8 cellular contexts compared by ENCODE assay signal in the genomic region with DNA sequence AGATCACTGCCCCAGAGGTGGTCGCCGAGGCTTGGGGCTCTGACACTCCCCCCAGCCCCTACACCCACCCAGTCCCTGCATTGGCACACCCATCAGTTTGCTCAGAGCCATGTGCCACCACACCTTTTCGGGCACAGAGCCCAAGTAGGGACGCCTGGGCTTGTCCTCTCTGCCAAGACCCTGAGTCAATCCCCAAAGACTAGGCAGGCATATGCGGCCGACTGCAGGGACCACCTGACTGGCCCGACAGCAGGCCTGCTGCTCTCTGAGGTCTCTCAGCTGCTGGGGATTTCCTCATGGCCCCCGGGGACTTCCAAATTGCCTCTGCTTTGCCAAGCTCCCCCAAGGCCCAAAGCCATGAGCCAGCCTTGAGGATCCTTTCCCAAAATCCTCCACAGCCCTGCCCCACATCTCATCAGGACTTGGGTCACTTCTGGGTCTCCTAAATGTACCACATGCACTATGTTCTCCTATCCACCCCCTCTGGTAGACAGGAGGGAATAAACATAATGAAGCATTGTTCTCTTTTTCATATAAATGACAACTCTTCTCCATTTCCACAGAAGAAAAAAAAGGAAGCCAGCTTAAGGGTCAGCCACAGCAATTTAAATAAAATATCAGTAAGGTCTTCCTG. TPM values are rescaled to one million over a fixed set of nuclear protein-coding genes. Genes with fewer than 3 reads are reported as not detected.
DNase-seq lines count a peak whose midpoint lies in the region; ATAC-seq and TF ChIP-seq lines count a peak whose summit lies in the region.

No MANE protein-coding gene starts in this region.

- peak overlapping the region; percentile 75 to 90 (median 80) for H3K4me3 Mint-ChIP-seq in CD8-positive, alpha-beta memory T cell
- H3K4me3 Mint-ChIP-seq in HFFc6 = peak overlapping the region; percentile 78
- H3K4me3 Mint-ChIP-seq in activated T-helper 2 cell treated with anti-CD3 and anti-CD28 coated beads, Interferon-gamma antibody, Interleukin-2, Interleukin-4, amounts not matched to agents 10 μg/mL and 5 μg/mL and 100 μg/mL, durations not matched to agents 14 hours and 24 hours and 36 hours (ENCODE audit: low read depth) = peak overlapping the region; percentile 72
- peak overlapping the region; percentile 79 to 88 (median 84) for H3K4me3 Mint-ChIP-seq in immature natural killer cell

- DNase-seq in CD8-positive, alpha-beta memory T cell = peak in 1 of 5 donors; percentile 20
- DNase-seq in HFFc6 (no peak), immature natural killer cell (no peak), suprapubic skin (ENCODE audit: low spot score in 2 of 2) (no peak), inferior parietal cortex (ENCODE audit: extremely low spot score) (no peak)
- DNase-seq in activated T-helper 2 cell treated with anti-CD3 and anti-CD28 coated beads, Interferon-gamma antibody, Interleukin-2, Interleukin-4, amounts not matched to agents 10 μg/mL and 5 μg/mL and 100 μg/mL, durations not matched to agents 14 hours and 24 hours and 36 hours (ENCODE audit: low spot score) = no peak

- TF ChIP-seq CTCF in HFFc6 (IDR thresholded peaks at IDR 0.05) (no peak), suprapubic skin (IDR thresholded peaks at IDR 0.05) (no peak)

- no peak overlapping the region for H3K27ac ChIP-seq in CD8-positive, alpha-beta memory T cell (ENCODE audit: low read depth, low read length)
- peak overlapping the region; percentile 83 for H3K27ac ChIP-seq in suprapubic skin

- H3K9me3 ChIP-seq in CD8-positive, alpha-beta memory T cell (ENCODE audit: low read length) = no peaks in the 10 kb centered on the region
- no peaks in the 10 kb centered on the region for H3K9me3 ChIP-seq in suprapubic skin

- ATAC-seq in GM21423 (IDR thresholded peaks at IDR 0.05; ENCODE audit: unreplicated experiment) (no peak), GM21576 (IDR thresholded peaks at IDR 0.05; ENCODE audit: unreplicated experiment) (no peak)

- POLR2A ChIA-PET in CD8-positive, alpha-beta memory T cell (lab: Charles Lee) = interaction anchor here (0.8 to 2.9 kb wide), 8 partner anchors 11 to 418 kb away, joined by 3 to 20 read pairs (median 6); a partner anchor contains a TSS

- CTCF ChIA-PET in CD8-positive, alpha-beta memory T cell (lab: Charles Lee) = interaction anchor here (0.8 to 7.5 kb wide), 28 partner anchors 8 to 386 kb away, joined by 3 to 211 read pairs (median 5); a partner anchor contains a TSS

- no peaks in the 10 kb centered on the region for H3K36me3 Mint-ChIP-seq in CD8-positive, alpha-beta memory T cell
- H3K36me3 Mint-ChIP-seq in HFFc6 (ENCODE audit: low read depth) (no peaks in the 10 kb centered on the region), immature natural killer cell (no peaks in the 10 kb centered on the region)
- H3K36me3 Mint-ChIP-seq in activated T-helper 2 cell treated with anti-CD3 and anti-CD28 coated beads, Interferon-gamma antibody, Interleukin-2, Interleukin-4, amounts not matched to agents 10 μg/mL and 5 μg/mL and 100 μg/mL, durations not matched to agents 14 hours and 24 hours and 36 hours (ENCODE audit: low read depth) = no peaks in the 10 kb centered on the region

- H3K27me3 Mint-ChIP-seq in CD8-positive, alpha-beta memory T cell = no peaks in the 10 kb centered on the region
- peaks cover under 1% of the 10 kb centered on the region; the same call in 1 of the 2 replicates for H3K27me3 Mint-ChIP-seq in HFFc6 (ENCODE audit: insufficient read depth)
- H3K27me3 Mint-ChIP-seq in activated T-helper 2 cell treated with anti-CD3 and anti-CD28 coated beads, Interferon-gamma antibody, Interleukin-2, Interleukin-4, amounts not matched to agents 10 μg/mL and 5 μg/mL and 100 μg/mL, durations not matched to agents 14 hours and 24 hours and 36 hours (ENCODE audit: low read depth) = no peaks in the 10 kb centered on the region
- no peaks in the 10 kb centered on the region for H3K27me3 Mint-ChIP-seq in immature natural killer cell (ENCODE audit: low read depth in 3 of 3)

- peaks cover 28% of the 10 kb centered on the region for H3K4me1 ChIP-seq in CD8-positive, alpha-beta memory T cell (ENCODE audit: insufficient read depth, low read length)
- peaks cover 63% of the 10 kb centered on the region for H3K4me1 ChIP-seq in suprapubic skin

- H3K9me3 Mint-ChIP-seq in CD8-positive, alpha-beta memory T cell = no peaks in the 10 kb centered on the region
- H3K9me3 Mint-ChIP-seq in HFFc6 (no peaks in the 10 kb centered on the region), immature natural killer cell (no peaks in the 10 kb centered on the region)
- no peaks in the 10 kb centered on the region for H3K9me3 Mint-ChIP-seq in activated T-helper 2 cell treated with anti-CD3 and anti-CD28 coated beads, Interferon-gamma antibody, Interleukin-2, Interleukin-4, amounts not matched to agents 10 μg/mL and 5 μg/mL and 100 μg/mL, durations not matched to agents 14 hours and 24 hours and 36 hours

- H3K4me3 ChIP-seq in CD8-positive, alpha-beta memory T cell (ENCODE audit: low read length) = peak overlapping the region; percentile 68
- peak overlapping the region; percentile 54 for H3K4me3 ChIP-seq in suprapubic skin

- intact Hi-C loops in activated T-helper 2 cell treated with anti-CD3 and anti-CD28 coated beads, Interferon-gamma antibody, Interleukin-2, Interleukin-4, amounts not matched to agents 10 μg/mL and 5 μg/mL and 100 μg/mL, durations not matched to agents 14 hours and 24 hours and 36 hours (cut with micrococcal nuclease) = loop anchor here (1.0 to 10.0 kb wide), 5 partner anchors 31 to 425 kb away; a partner anchor contains a TSS

- TF ChIP-seq EP300 in suprapubic skin (IDR thresholded peaks at IDR 0.05) = no peak

- no peaks in the 10 kb centered on the region for H3K36me3 ChIP-seq in CD8-positive, alpha-beta memory T cell (ENCODE audit: insufficient read depth, low read length)
- no peaks in the 10 kb centered on the region for H3K36me3 ChIP-seq in suprapubic skin

- H3K4me1 Mint-ChIP-seq in CD8-positive, alpha-beta memory T cell = peaks cover 31 to 56% (median 32%) of the 10 kb centered on the region in 3 donors
- H3K4me1 Mint-ChIP-seq in HFFc6 (ENCODE audit: low read depth) = peaks cover 91% of the 10 kb centered on the region
- H3K4me1 Mint-ChIP-seq in activated T-helper 2 cell treated with anti-CD3 and anti-CD28 coated beads, Interferon-gamma antibody, Interleukin-2, Interleukin-4, amounts not matched to agents 10 μg/mL and 5 μg/mL and 100 μg/mL, durations not matched to agents 14 hours and 24 hours and 36 hours (ENCODE audit: low read depth) = peaks cover 48% of the 10 kb centered on the region
- peaks cover 40 to 57% of the 10 kb centered on the region in 2 donors for H3K4me1 Mint-ChIP-seq in immature natural killer cell

- no peaks in the 10 kb centered on the region for H3K27me3 ChIP-seq in CD8-positive, alpha-beta memory T cell (ENCODE audit: insufficient read depth, low read length, poor library complexity, severe bottlenecking)
- H3K27me3 ChIP-seq in suprapubic skin = no peaks in the 10 kb centered on the region

- WGBS in suprapubic skin = 21% methylated on average over 6 of the region's 8 CpGs

- no peak for TF ChIP-seq POLR2A in suprapubic skin (IDR thresholded peaks at IDR 0.05)

- peak overlapping the region in 7 of 8 donors; percentile 61 to 96 (median 86) for H3K27ac Mint-ChIP-seq in CD8-positive, alpha-beta memory T cell
- H3K27ac Mint-ChIP-seq in HFFc6 (peak overlapping the region; percentile 75), immature natural killer cell (peak overlapping the region; percentile 69 to 88 (median 84))
- H3K27ac Mint-ChIP-seq in activated T-helper 2 cell treated with anti-CD3 and anti-CD28 coated beads, Interferon-gamma antibody, Interleukin-2, Interleukin-4, amounts not matched to agents 10 μg/mL and 5 μg/mL and 100 μg/mL, durations not matched to agents 14 hours and 24 hours and 36 hours = peak overlapping the region; percentile 70

RNA-seq across cellular contexts. Expression of a gene that starts 30.6 kb away (rescaled TPM):
- 10 to 100 TPM; 34.0 to 39.7 TPM for total RNA-seq in CD8-positive, alpha-beta memory T cell
- 39.7 TPM for polyA plus RNA-seq in CD8-positive, alpha-beta memory T cell
- total RNA-seq in HFFc6 (2021; fragmentation: NEBNext Ultra II Directional; extraction: Animal tissue kit (Norgen Biotek cat#: 25700)) = 10 to 100 TPM; 39.2 to 57.7 (median 42.9) TPM
- 49.5 and 50.3 TPM in 2 replicates for total RNA-seq in activated T-helper 2 cell treated with anti-CD3 and anti-CD28 coated beads, Interferon-gamma antibody, Interleukin-2, Interleukin-4, amounts not matched to agents 10 μg/mL and 5 μg/mL and 100 μg/mL, durations not matched to agents 14 hours and 24 hours and 36 hours
- 10 to 100 TPM in 1 of 3 donors, 1 to 10 TPM in 2; 1.5 to 32.5 (median 5.2) TPM for polyA plus RNA-seq in immature natural killer cell
- total RNA-seq in suprapubic skin = 100 to 1,000 TPM in 2 of 4 donors, 10 to 100 TPM in 2; 87.6 to 253 (median 106) TPM
